In the genomic region with DNA sequence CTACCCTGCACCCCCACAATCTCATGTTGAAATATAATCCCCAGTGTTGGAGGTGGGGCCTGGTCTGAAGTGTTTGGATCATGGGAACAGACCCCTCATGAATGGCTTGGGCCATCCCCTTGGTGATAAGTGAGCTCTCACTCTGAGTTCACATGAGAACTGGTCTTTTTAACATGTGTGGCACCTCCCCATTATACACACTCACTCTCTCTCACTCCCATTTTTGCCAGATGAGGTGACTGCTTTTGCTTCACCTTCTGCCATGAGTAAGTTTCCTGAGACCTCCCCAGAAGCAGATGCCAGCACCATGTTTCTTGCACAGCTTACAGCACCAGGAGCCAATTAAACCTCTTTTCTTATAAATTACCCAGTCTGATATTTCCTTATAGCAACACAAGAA, we compare ENCODE assay signal across 28 cellular contexts. TPM values are rescaled to one million over a fixed set of nuclear protein-coding genes. Genes with fewer than 3 reads are reported as not detected.
"Had no signal": no experiment of that assay in that cellular context is flagged by ENCODE, and none has a peak within 500 bp of the region (broad histone marks: within the 10 kb centered on the region; RNA-seq: fewer than 3 reads in every experiment).

No MANE protein-coding gene starts in this region.

- H3K27ac ChIP-seq: adrenal gland, SJSA1 had no signal

- H3K4me3 Mint-ChIP-seq: activated CD8-positive, alpha-beta T cell treated with anti-CD3 and anti-CD28 coated beads, Interleukin-2, amount 10 ng/mL, durations not matched to agents 7 days and 5 days; activated naive CD8-positive, alpha-beta T cell treated with anti-CD3 and anti-CD28 coated beads, Interleukin-2, amount 10 ng/mL, durations not matched to agents 7 days and 5 days; T-helper 1 cell treated with Interleukin-12 subunit alpha and Interleukin-12 subunit beta and Interleukin-4 antibody, amounts not matched to agents 30 μg/mL and 1 μg/mL, for 36 hours; WTC11 had no signal

- FAIRE-seq: bronchial epithelial cell had no signal

- H3K36me3 ChIP-seq: adrenal gland, SJSA1 had no signal

- DNase-seq: activated CD4-positive, alpha-beta T cell treated with anti-CD3 and anti-CD28 coated beads for 48 hours; activated CD4-positive, alpha-beta T cell treated with anti-CD3 and anti-CD28 coated beads, Interleukin-2, amount 50 U/mL, for 4 hours; activated CD4-positive, CD25-positive, alpha-beta regulatory T cell treated with anti-CD3 and anti-CD28 coated beads, Interleukin-2, amount 50 U/mL, for 72 hours; activated CD8-positive, alpha-beta memory T cell treated with anti-CD3 and anti-CD28 coated beads, Interleukin-2, amount 50 U/mL, for 48 hours; activated CD8-positive, alpha-beta T cell treated with anti-CD3 and anti-CD28 coated beads, Interleukin-2, amount 10 ng/mL, durations not matched to agents 7 days and 5 days; activated naive CD4-positive, alpha-beta T cell treated with anti-CD3 and anti-CD28 coated beads, Interleukin-2, amount 50 U/mL, for 16 hours; activated naive CD8-positive, alpha-beta T cell treated with anti-CD3 and anti-CD28 coated beads, Interleukin-2, amount 10 ng/mL, durations not matched to agents 7 days and 5 days; activated T-cell treated with anti-CD3 and anti-CD28 coated beads, Interleukin-2, amount 50 U/mL, for 1 hour; adrenal gland; anterior cingulate cortex; central memory CD4-positive, alpha-beta T cell; KG1; NCI-H1092; NCI-H1417; NCI-H1930; NCI-H2171; NCI-H2227 treated with DMSO at 0.1 percent for 48 hours; NCI-H446 treated with DMSO at 0.1 percent for 48 hours; NCI-H524 treated with DMSO at 0.1 percent for 48 hours; NCI-H774; RPMI8226 had no signal

- H3K36me3 Mint-ChIP-seq: WTC11 had no signal

- H3K4me1 ChIP-seq: adrenal gland, SJSA1 had no signal

- H3K4me3 ChIP-seq: adrenal gland, SJSA1 had no signal

- H3K9me3 ChIP-seq: adrenal gland, SJSA1 had no signal

- H3K9me3 Mint-ChIP-seq: activated naive CD8-positive, alpha-beta T cell treated with anti-CD3 and anti-CD28 coated beads, Interleukin-2, amount 10 ng/mL, durations not matched to agents 7 days and 5 days; T-helper 1 cell treated with Interleukin-12 subunit alpha and Interleukin-12 subunit beta and Interleukin-4 antibody, amounts not matched to agents 30 μg/mL and 1 μg/mL, for 36 hours; WTC11 had no signal

- H3K27ac Mint-ChIP-seq: activated CD8-positive, alpha-beta T cell treated with anti-CD3 and anti-CD28 coated beads, Interleukin-2, amount 10 ng/mL, durations not matched to agents 7 days and 5 days; activated naive CD8-positive, alpha-beta T cell treated with anti-CD3 and anti-CD28 coated beads, Interleukin-2, amount 10 ng/mL, durations not matched to agents 7 days and 5 days; T-helper 1 cell treated with Interleukin-12 subunit alpha and Interleukin-12 subunit beta and Interleukin-4 antibody, amounts not matched to agents 30 μg/mL and 1 μg/mL, for 36 hours; WTC11 had no signal

- H3K4me1 Mint-ChIP-seq: activated naive CD8-positive, alpha-beta T cell treated with anti-CD3 and anti-CD28 coated beads, Interleukin-2, amount 10 ng/mL, durations not matched to agents 7 days and 5 days; WTC11 had no signal

- ATAC-seq: activated CD8-positive, alpha-beta T cell treated with anti-CD3 and anti-CD28 coated beads, Interleukin-2, amount 10 ng/mL, durations not matched to agents 7 days and 5 days; Right ventricle myocardium inferior; SK-N-SH treated with all-trans-retinoic acid at 6 μM for 48 hours; WTC11 had no signal

- H3K27me3 ChIP-seq: adrenal gland, SJSA1 had no signal

RNA-seq across cellular contexts. Expression of a gene that starts 32.1 kb away (rescaled TPM):
- total RNA-seq: activated CD8-positive, alpha-beta T cell treated with anti-CD3 and anti-CD28 coated beads, Interleukin-2, amount 10 ng/mL, durations not matched to agents 7 days and 5 days; activated naive CD8-positive, alpha-beta T cell treated with anti-CD3 and anti-CD28 coated beads, Interleukin-2, amount 10 ng/mL, durations not matched to agents 7 days and 5 days; bronchial epithelial cell; OCI-LY7; Right ventricle myocardium inferior; SJSA1 had no signal
